ENCODE assay signal across 11 cellular contexts in the genomic region with DNA sequence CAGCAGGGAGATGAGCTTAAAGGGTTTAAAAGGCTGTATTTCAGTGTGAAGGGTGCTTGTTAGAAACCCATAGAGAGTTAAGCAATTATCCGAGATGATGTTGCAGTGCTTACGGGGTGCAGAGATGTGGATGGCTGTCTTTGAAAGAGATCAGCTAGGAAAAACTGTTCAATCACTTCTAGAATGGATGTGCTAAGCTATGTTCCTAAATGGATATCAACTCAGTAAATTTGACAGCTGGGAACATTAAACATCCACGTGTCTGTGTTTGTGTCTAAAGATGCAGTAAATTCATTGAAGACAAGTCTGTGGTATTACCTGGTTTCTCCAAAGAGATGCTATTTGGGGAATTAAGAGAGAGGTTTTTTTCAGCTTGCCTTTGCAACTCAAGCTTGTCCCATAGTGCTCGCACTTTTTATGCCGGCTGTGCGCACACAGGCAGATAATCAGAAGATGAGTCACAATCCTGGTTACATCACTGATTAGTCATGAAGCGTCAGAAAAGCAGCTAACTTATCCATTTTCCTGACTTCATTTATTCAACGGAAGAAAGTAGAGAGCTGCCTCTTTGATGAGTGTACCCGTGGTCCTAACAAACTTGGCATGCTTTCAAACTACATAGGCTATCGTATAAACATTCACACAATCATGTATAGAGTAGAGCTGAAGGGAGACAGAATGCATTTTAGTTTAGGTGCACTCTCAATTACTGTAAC.
DNase-seq lines count a peak whose midpoint lies in the region; ATAC-seq lines count a peak whose summit lies in the region.
"Had no signal": no experiment of that assay in that cellular context is flagged by ENCODE, and none has a peak within 500 bp of the region (broad histone marks: within the 10 kb centered on the region; RNA-seq: fewer than 3 reads in every experiment).

No MANE protein-coding gene starts in this region.

- no peak overlapping the region for H3K23ac ChIP-seq in mesenchymal stem cell (ENCODE audit: low read length in 2 of 2)

- H3K4me3 ChIP-seq in mesenchymal stem cell (ENCODE audit: insufficient read depth in 1 of 2, low read depth in 1 of 2, low read length in 2 of 2), result no peak overlapping the region

- H4K91ac ChIP-seq in mesenchymal stem cell (ENCODE audit: low read length), result no peak overlapping the region

- ATAC-seq in GM21515 (IDR thresholded peaks at IDR 0.05; ENCODE audit: unreplicated experiment) (no peak), HG02870 (IDR thresholded peaks at IDR 0.05; ENCODE audit: unreplicated experiment) (no peak)
- ATAC-seq: sciatic nerve had no signal

- H3K14ac ChIP-seq in mesenchymal stem cell (ENCODE audit: low read length in 2 of 2), result no peak overlapping the region

- H2AK5ac ChIP-seq in mesenchymal stem cell (ENCODE audit: low read length, severe bottlenecking), result no peak overlapping the region

- no peak overlapping the region for H3K4ac ChIP-seq in mesenchymal stem cell (ENCODE audit: low read depth in 1 of 2, low read length in 2 of 2)

- no peak overlapping the region for H2BK5ac ChIP-seq in mesenchymal stem cell (ENCODE audit: low read depth, low read length, poor library complexity, severe bottlenecking)

- H2BK12ac ChIP-seq in mesenchymal stem cell (ENCODE audit: low read length in 2 of 2), result no peak overlapping the region

- H3K79me1 ChIP-seq in mesenchymal stem cell (replicated peaks; ENCODE audit: low read length, poor library complexity, severe bottlenecking), result no peaks in the 10 kb centered on the region

- H3K9ac ChIP-seq in mesenchymal stem cell (ENCODE audit: low read length), result no peak overlapping the region

- H3K4me2 ChIP-seq in mesenchymal stem cell (ENCODE audit: low read length, poor library complexity, severe bottlenecking), result no peak overlapping the region

- H3K9me3 ChIP-seq in mesenchymal stem cell (ENCODE audit: control insufficient read depth, low read length), result no peaks in the 10 kb centered on the region

- no peak overlapping the region for H4K8ac ChIP-seq in mesenchymal stem cell (ENCODE audit: low read length)

- H2BK120ac ChIP-seq in mesenchymal stem cell (ENCODE audit: low read depth, low read length), result no peak overlapping the region

- peak overlapping the region; percentile 17 for H3K27ac ChIP-seq in mesenchymal stem cell (ENCODE audit: low read length, poor library complexity, severe bottlenecking)

- no peaks in the 10 kb centered on the region for H3K27me3 ChIP-seq in mesenchymal stem cell (ENCODE audit: control insufficient read depth in 1 of 2, insufficient read depth in 1 of 2, low read length in 2 of 2)

- H2AFZ ChIP-seq in mesenchymal stem cell (ENCODE audit: low read depth, low read length), result no peak overlapping the region

- DNase-seq in Daoy (ENCODE audit: low read depth) (peak; percentile 84), NCI-H2171 (lab: John Stamatoyannopoulos, UW) (peak; percentile 32), astrocyte of the hippocampus (ENCODE audit: low read depth, low spot score) (peak; percentile 87), mesenchymal stem cell (peak; percentile 87), UCSD-AML1 (lab: John Stamatoyannopoulos, UW; ENCODE audit: unreplicated experiment) (no peak)
- no peak for DNase-seq in activated effector memory CD4-positive, alpha-beta T cell treated with Interleukin-2 at 50 U/mL for 16 hours
- DNase-seq: activated CD4-positive, alpha-beta T cell treated with anti-CD3 and anti-CD28 coated beads, Interleukin-2, amount 50 U/mL, for 1 hour; DMS79 treated with DMSO at 0.1 percent for 48 hours had no signal

- no peak overlapping the region for H3K18ac ChIP-seq in mesenchymal stem cell (ENCODE audit: low read depth in 1 of 2, low read length in 2 of 2)

- WGBS in mesenchymal stem cell, result 33% methylated on average over 7 of the region's 10 CpGs

- no peaks in the 10 kb centered on the region for H3K4me1 ChIP-seq in mesenchymal stem cell (ENCODE audit: control insufficient read depth, insufficient read depth, low read depth, low read length)

- no peaks in the 10 kb centered on the region for H3K36me3 ChIP-seq in mesenchymal stem cell (ENCODE audit: control insufficient read depth in 1 of 2, insufficient read depth in 2 of 2, low read depth in 1 of 2, low read length in 2 of 2)

- no peak overlapping the region for H2BK15ac ChIP-seq in mesenchymal stem cell (ENCODE audit: low read depth, poor library complexity, severe bottlenecking)

Comparison
In these comparisons a context has a peak if more than half of its experiments do, and no peak if none do; other contexts are left out.
1. DNase-seq: peak in Daoy (single experiment), NCI-H2171 (single experiment), astrocyte of the hippocampus (single experiment) and mesenchymal stem cell (single experiment); none in UCSD-AML1 (single experiment) and activated effector memory CD4-positive, alpha-beta T cell treated with Interleukin-2 at 50 U/mL for 16 hours (single experiment).